8 cellular contexts compared by ENCODE assay signal in the genomic region with DNA sequence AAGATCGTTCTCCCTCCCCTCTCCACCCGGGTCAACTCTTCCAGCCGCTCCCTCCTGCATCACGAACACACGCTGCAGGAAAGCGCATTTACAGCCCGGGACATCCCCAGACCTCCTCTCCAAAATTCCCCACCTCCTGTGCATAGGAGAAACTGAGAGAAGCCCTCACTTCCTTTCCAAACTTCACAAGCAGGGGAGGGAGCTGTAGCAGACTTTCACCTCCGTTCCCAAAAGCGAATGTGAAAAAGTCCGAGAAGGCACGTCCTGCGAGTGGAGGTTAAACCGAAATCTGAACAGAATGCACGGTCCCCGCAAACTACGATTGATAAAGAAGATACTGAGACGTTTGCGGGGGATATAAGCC. TPM values are rescaled to one million over a fixed set of nuclear protein-coding genes. Genes with fewer than 3 reads are reported as not detected.
DNase-seq lines count a peak whose midpoint lies in the region; ATAC-seq, FAIRE-seq and TF ChIP-seq lines count a peak whose summit lies in the region.

No MANE protein-coding gene starts in this region.

- H3K36me3 Mint-ChIP-seq in central memory CD8-positive, alpha-beta T cell (ENCODE audit: insufficient read depth) = peaks cover 2% of the 10 kb centered on the region
- peaks cover 16% of the 10 kb centered on the region for H3K36me3 Mint-ChIP-seq in stimulated activated memory B cell treated with anti-CD40 and anti-IgM and Interleukin-4, amounts not matched to agents 10 μg/mL and 1 μg/mL and 100 μg/mL, for 72 hours

- H3K27me3 Mint-ChIP-seq in central memory CD8-positive, alpha-beta T cell = peaks cover 67% of the 10 kb centered on the region
- H3K27me3 Mint-ChIP-seq in stimulated activated memory B cell treated with anti-CD40 and anti-IgM and Interleukin-4, amounts not matched to agents 10 μg/mL and 1 μg/mL and 100 μg/mL, for 72 hours = peaks cover 19% of the 10 kb centered on the region

- H3K27me3 ChIP-seq in DND-41 (ENCODE audit: insufficient read depth, low read length, poor library complexity) = no peaks in the 10 kb centered on the region
- no peaks in the 10 kb centered on the region for H3K27me3 ChIP-seq in HAP-1 (ENCODE audit: low read depth)
- H3K27me3 ChIP-seq in OCI-LY1 (ENCODE audit: insufficient read depth, low read length) = no peaks in the 10 kb centered on the region
- peaks cover 0 to 4% of the 10 kb centered on the region in 2 experiments; a peak in 1 of 5 replicates for H3K27me3 ChIP-seq in HepG2 (ENCODE audit: control insufficient read depth in 1 of 2, insufficient read depth in 2 of 2, low read length in 2 of 2)

- H3K4me2 ChIP-seq in DND-41 (ENCODE audit: insufficient read depth, low read length) (peak overlapping the region; percentile 91), OCI-LY1 (ENCODE audit: low read length) (peak overlapping the region; percentile 83), HepG2 (ENCODE audit: low read depth, low read length) (peak overlapping the region; percentile 93)

- peak overlapping the region; percentile 54 for H3K27ac Mint-ChIP-seq in central memory CD8-positive, alpha-beta T cell (ENCODE audit: low read depth)
- H3K27ac Mint-ChIP-seq in stimulated activated memory B cell treated with anti-CD40 and anti-IgM and Interleukin-4, amounts not matched to agents 10 μg/mL and 1 μg/mL and 100 μg/mL, for 72 hours = peak overlapping the region; percentile 90

- H3K9me3 Mint-ChIP-seq in central memory CD8-positive, alpha-beta T cell = no peaks in the 10 kb centered on the region
- H3K9me3 Mint-ChIP-seq in stimulated activated memory B cell treated with anti-CD40 and anti-IgM and Interleukin-4, amounts not matched to agents 10 μg/mL and 1 μg/mL and 100 μg/mL, for 72 hours = no peaks in the 10 kb centered on the region

- DNase-seq in DND-41 (peak; percentile 54), HAP-1 (ENCODE audit: low spot score in 2 of 2) (peak; percentile 54 to 65), HepG2 (ENCODE audit: low spot score) (no peak), globus pallidus (ENCODE audit: low spot score) (no peak), GM13977 (ENCODE audit: low spot score) (no peak)
- DNase-seq in central memory CD8-positive, alpha-beta T cell (ENCODE audit: low spot score in 2 of 2) = no peak

- H3K4me3 Mint-ChIP-seq in central memory CD8-positive, alpha-beta T cell = peak overlapping the region; percentile 86
- peak overlapping the region; percentile 88 for H3K4me3 Mint-ChIP-seq in stimulated activated memory B cell treated with anti-CD40 and anti-IgM and Interleukin-4, amounts not matched to agents 10 μg/mL and 1 μg/mL and 100 μg/mL, for 72 hours

- H4K20me1 ChIP-seq in DND-41 (ENCODE audit: insufficient read depth, low read length) (no peaks in the 10 kb centered on the region; the same call in 1 of the 2 replicates), OCI-LY1 (ENCODE audit: insufficient read depth, low read length) (no peaks in the 10 kb centered on the region), HepG2 (ENCODE audit: insufficient read depth, low read length) (no peaks in the 10 kb centered on the region)

- H3K4me1 ChIP-seq in DND-41 (ENCODE audit: insufficient read depth, low read length) (peaks cover 43% of the 10 kb centered on the region), HAP-1 (peaks cover 52% of the 10 kb centered on the region), OCI-LY1 (ENCODE audit: insufficient read depth, low read length, severe bottlenecking) (peaks cover 25% of the 10 kb centered on the region), HepG2 (ENCODE audit: insufficient read depth, low read length) (peaks cover 63% of the 10 kb centered on the region)

- CTCF ChIA-PET in HepG2 (lab: Yijun Ruan, JAX; ENCODE audit: low intra/inter-chr PET ratio, low total read pairs) = no interaction called here

- H3K9ac ChIP-seq in DND-41 (ENCODE audit: low read depth, low read length) (peak overlapping the region; percentile 73), OCI-LY1 (ENCODE audit: low read length) (peak overlapping the region; percentile 76), HepG2 (ENCODE audit: insufficient read depth, low read depth, low read length) (peak overlapping the region; percentile 88)

- WGBS in HepG2 (ENCODE audit: low lambda C conversion rate) = under 1% methylated on average over 18 of the region's 18 CpGs

- H3K4me1 Mint-ChIP-seq in central memory CD8-positive, alpha-beta T cell = peaks cover 28% of the 10 kb centered on the region
- peaks cover 63% of the 10 kb centered on the region for H3K4me1 Mint-ChIP-seq in stimulated activated memory B cell treated with anti-CD40 and anti-IgM and Interleukin-4, amounts not matched to agents 10 μg/mL and 1 μg/mL and 100 μg/mL, for 72 hours

- H3K27ac ChIP-seq in DND-41 (ENCODE audit: low read length) (peak overlapping the region; percentile 83), OCI-LY1 (ENCODE audit: low read depth, low read length, poor library complexity, severe bottlenecking) (no peak overlapping the region), HepG2 (ENCODE audit: extremely low read length, insufficient read depth, low read length) (peak overlapping the region; percentile 56)

- H3K9me3 ChIP-seq in DND-41 (ENCODE audit: insufficient read depth, low read length, severe bottlenecking) = no peaks in the 10 kb centered on the region
- H3K9me3 ChIP-seq in HAP-1 = no peaks in the 10 kb centered on the region
- no peaks in the 10 kb centered on the region for H3K9me3 ChIP-seq in OCI-LY1 (ENCODE audit: low read length)
- no peaks in the 10 kb centered on the region for H3K9me3 ChIP-seq in HepG2 (ENCODE audit: low read length)

- H2AFZ ChIP-seq in DND-41 (ENCODE audit: low read depth, low read length) (peak overlapping the region; percentile 90), OCI-LY1 (ENCODE audit: low read length) (peak overlapping the region; percentile 99; the same call in 1 of the 2 replicates), HepG2 (ENCODE audit: low read length) (peak overlapping the region; percentile 88)

- POLR2A ChIA-PET in HepG2 (lab: Yijun Ruan, JAX) = no interaction called here

- intact Hi-C loops in HepG2 (cut with micrococcal nuclease; ENCODE audit: unreplicated experiment) = loop anchor here (2.0 kb wide), 2 partner anchors 38 to 96 kb away; no protein-coding TSS in a partner anchor

- TF ChIP-seq EP300 in HepG2 (IDR thresholded peaks at IDR 0.05; ENCODE audit: low read depth in 2 of 2, low read length in 2 of 2) (no peak), HepG2 (CRISPR knock-in tag; IDR thresholded peaks at IDR 0.05; ENCODE audit: borderline replicate concordance) (no peak)

- no peaks in the 10 kb centered on the region for H3K9me2 ChIP-seq in OCI-LY1 (ENCODE audit: low read depth, low read length)

- H3K36me3 ChIP-seq in DND-41 (ENCODE audit: insufficient read depth, low read length) (peaks cover 20% of the 10 kb centered on the region), HAP-1 (replicated peaks) (peaks cover 14% of the 10 kb centered on the region), OCI-LY1 (ENCODE audit: insufficient read depth, low read length) (no peaks in the 10 kb centered on the region), HepG2 (replicated peaks in 1 of 2; ENCODE audit: control insufficient read depth in 1 of 2, insufficient read depth in 2 of 2, low read length in 2 of 2) (no peaks in the 10 kb centered on the region; a peak in 2 of 5 replicates)

- TF ChIP-seq CTCF in DND-41 (IDR thresholded peaks at IDR 0.05; ENCODE audit: borderline replicate concordance, extremely low read depth, low read length, poor library complexity, severe bottlenecking) (no peak), OCI-LY1 (IDR thresholded peaks at IDR 0.05; ENCODE audit: low read length) (no peak), HepG2 (CRISPR knock-in tag; IDR thresholded peaks at IDR 0.05) (no peak), GM13977 (IDR thresholded peaks at IDR 0.05; ENCODE audit: extremely low read depth, insufficient read depth, missing control alignments) (no peak)

- ATAC-seq in DND-41 (ENCODE audit: insufficient read depth, low read depth) = peak; percentile 41
- ATAC-seq in central memory CD8-positive, alpha-beta T cell (replicated peaks; ENCODE audit: extremely low read depth, poor library complexity, severe bottlenecking) = peak; percentile 28
- ATAC-seq in HepG2 = peak; percentile 66
- ATAC-seq in stimulated activated memory B cell treated with anti-CD40 and anti-IgM and Interleukin-4, amounts not matched to agents 10 μg/mL and 1 μg/mL and 100 μg/mL, for 72 hours = peak; percentile 53

- peaks cover 52% of the 10 kb centered on the region for H3K79me2 ChIP-seq in DND-41 (ENCODE audit: insufficient read depth, low read length)
- no peaks in the 10 kb centered on the region for H3K79me2 ChIP-seq in OCI-LY1 (ENCODE audit: insufficient read depth, low read length)
- H3K79me2 ChIP-seq in HepG2 (ENCODE audit: insufficient read depth, low read length) = peaks cover 37% of the 10 kb centered on the region

- in situ Hi-C loops in HAP-1 (cut with MboI; ENCODE audit: low sequenced_read_pairs) = no loop called here
- in situ Hi-C loops in HepG2 (cut with HindIII; ENCODE audit: extremely low pct_ligation_motif_present, low pct_unique_long_range_greater_than_20kb) = no loop called here
- in situ Hi-C loops in GM13977 (cut with MboI; ENCODE audit: low pct_unique_long_range_greater_than_20kb, low sequenced_read_pairs, unreplicated experiment) = no loop called here

- no peak for TF ChIP-seq RAD21 in HepG2 (CRISPR knock-in tag; IDR thresholded peaks at IDR 0.05)

- FAIRE-seq in HepG2 (lab: Jason Lieb, UNC) = no peak

- BruUV-seq in HepG2 (replicated peaks; lab: Mats Ljungman, UMichigan) = no TSS peak

- peak overlapping the region; percentile 48 to 75 for H3K4me3 ChIP-seq in DND-41 (ENCODE audit: low read depth in 1 of 2, low read length in 2 of 2)
- peak overlapping the region; percentile 62 for H3K4me3 ChIP-seq in HAP-1
- peak overlapping the region; percentile 70 for H3K4me3 ChIP-seq in OCI-LY1 (ENCODE audit: low read depth, low read length, poor library complexity, severe bottlenecking)
- H3K4me3 ChIP-seq in HepG2 (replicated peaks in 1 of 3; ENCODE audit: insufficient read depth in 1 of 3, low read depth in 2 of 3, low read length in 3 of 3) = peak overlapping the region; percentile 84 to 94 (median 90)

- TF ChIP-seq POLR2A in HepG2 (IDR thresholded peaks at IDR 0.05; ENCODE audit: insufficient read depth in 1 of 2, low read depth in 2 of 2, low read length in 2 of 2) = no peak

- H3F3A ChIP-seq in OCI-LY1 (ENCODE audit: insufficient read depth, low read length) = no peaks in the 10 kb centered on the region; the same call in 1 of the 2 replicates

RNA-seq across cellular contexts. Expression of a gene that starts 0.5 kb away (rescaled TPM):
- 75.5 and 142 TPM in 2 replicates for total RNA-seq in HepG2 (2016; rRNA removed; fragmentation: Illumina TruSeq; extraction: Trizol)
- 5.6 and 7.0 TPM in 2 replicates for total RNA-seq in HepG2 (2016; cell fraction: cytosol; rRNA removed; fragmentation: Illumina TruSeq; extraction: Trizol; ENCODE audit: low read depth)
- 72.9 and 129 TPM in 2 replicates for total RNA-seq in HepG2 (2016; cell fraction: insoluble cytoplasmic fraction; rRNA removed; fragmentation: Illumina TruSeq; extraction: Trizol)
- total RNA-seq in HepG2 (2016; cell fraction: membrane; rRNA removed; fragmentation: Illumina TruSeq; extraction: Trizol) = 13.3 and 15.4 TPM in 2 replicates
- 33.0 and 33.1 TPM in 2 replicates for total RNA-seq in HepG2 (2016; cell fraction: nucleus; rRNA removed; fragmentation: Illumina TruSeq; extraction: Trizol)
- 7.8 and 8.0 TPM in 2 replicates for polyA plus RNA-seq in HepG2 (2011; rRNA removed)
- 3.9 and 5.8 TPM in 2 replicates for polyA plus RNA-seq in HepG2 (2011; cell fraction: cytosol; rRNA removed)
- 5.0 and 7.8 TPM in 2 replicates for polyA plus RNA-seq in HepG2 (2011; cell fraction: nucleus; rRNA removed)
- 20.1 and 29.8 TPM in 2 replicates for polyA plus RNA-seq in HepG2 (2012)
- polyA plus RNA-seq in HepG2 (2016; cell fraction: cytosol; fragmentation: Illumina TruSeq; extraction: Trizol; ENCODE audit: low read depth) = 2.8 and 5.4 TPM in 2 replicates
- 42.2 and 43.3 TPM in 2 replicates for polyA plus RNA-seq in HepG2 (2016; cell fraction: insoluble cytoplasmic fraction; fragmentation: Illumina TruSeq; extraction: Trizol; ENCODE audit: low read depth)
- polyA plus RNA-seq in HepG2 (2016; cell fraction: membrane; fragmentation: Illumina TruSeq; extraction: Trizol; ENCODE audit: low read depth) = 6.0 and 6.1 TPM in 2 replicates
- polyA plus RNA-seq in HepG2 (2016; cell fraction: nucleus; fragmentation: Illumina TruSeq; extraction: Trizol; ENCODE audit: insufficient read depth, low read depth) = 16.8 and 16.9 TPM in 2 replicates
- 0.49 and 19.4 TPM in 2 replicates for polyA minus RNA-seq in HepG2 (2011; rRNA and poly(A)+ RNA removed; ENCODE audit: low replicate concordance)
- 29.5 and 39.7 TPM in 2 replicates for polyA minus RNA-seq in HepG2 (2011; cell fraction: cytosol; rRNA and poly(A)+ RNA removed)
- polyA minus RNA-seq in HepG2 (2011; cell fraction: nucleus; rRNA and poly(A)+ RNA removed) = 30.2 and 33.6 TPM in 2 replicates

Comparison
In these comparisons a context has a peak if more than half of its experiments do, and no peak if none do; other contexts are left out.
1. DNase-seq: peak in DND-41 (single experiment) and HAP-1 (2 of 2); none in central memory CD8-positive, alpha-beta T cell (0 of 2), HepG2 (single experiment), globus pallidus (single experiment) and GM13977 (single experiment).
2. Peak in every context shown above with its lines, with median percentiles within 50 percentile points of each other: ATAC-seq, H2AFZ ChIP-seq, H3K4me2 ChIP-seq, H3K4me3 ChIP-seq and H3K9ac ChIP-seq.